9 cellular contexts compared by ENCODE assay signal in the genomic region with DNA sequence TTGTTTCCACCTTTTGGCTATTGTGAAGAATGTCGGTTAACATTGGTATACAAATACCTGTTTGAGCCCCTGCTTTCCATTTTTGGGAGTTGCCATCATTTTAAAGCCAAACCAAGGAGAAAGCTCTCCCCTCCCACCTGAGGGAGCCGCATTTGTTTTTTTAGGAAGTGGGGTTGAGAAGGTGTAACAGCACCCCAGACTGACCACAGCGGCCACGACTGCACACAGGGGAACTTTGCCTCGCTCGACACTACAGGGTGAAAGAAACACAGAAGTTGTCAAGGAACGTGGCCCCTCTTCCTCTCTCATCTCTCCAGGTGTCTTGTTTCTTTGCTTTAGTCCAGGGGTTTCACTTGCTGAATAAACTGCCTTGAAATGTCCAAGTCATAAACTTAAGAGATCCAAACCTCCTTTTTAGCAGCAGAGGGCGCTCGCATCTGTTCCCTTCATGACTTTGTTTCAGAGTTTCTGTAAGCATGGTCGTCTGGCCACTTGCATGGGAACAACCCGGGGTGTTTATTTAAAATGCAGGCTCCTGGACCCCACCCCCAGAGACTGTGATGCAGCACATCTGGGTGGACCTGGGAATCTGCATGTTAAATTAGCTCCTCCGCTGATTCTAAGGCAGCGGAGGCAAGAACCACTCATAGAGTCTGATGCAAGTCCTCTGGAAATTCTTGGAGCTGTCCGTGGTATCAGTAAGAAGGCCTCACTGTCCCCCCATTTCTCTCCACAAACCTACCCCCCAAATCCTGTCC. TPM values are rescaled to one million over a fixed set of nuclear protein-coding genes. Genes with fewer than 3 reads are reported as not detected.
DNase-seq lines count a peak whose midpoint lies in the region; ATAC-seq, FAIRE-seq and TF ChIP-seq lines count a peak whose summit lies in the region.
"Had no signal": no experiment of that assay in that cellular context is flagged by ENCODE, and none has a peak within 500 bp of the region (broad histone marks: within the 10 kb centered on the region; RNA-seq: fewer than 3 reads in every experiment).

No MANE protein-coding gene starts in this region.

- H3F3A ChIP-seq in neural cell (ENCODE audit: insufficient read depth, low read length, poor library complexity, severe bottlenecking), result no peaks in the 10 kb centered on the region

- TF ChIP-seq CTCF in heart left ventricle (IDR thresholded peaks at IDR 0.05), result peak; percentile 37 to 76 (median 58)
- TF ChIP-seq CTCF in epithelial cell of proximal tubule (conservative IDR thresholded peaks at IDR 0.05; ENCODE audit: low read depth, low read length), result peak; percentile 82
- peak; percentile 68 for TF ChIP-seq CTCF in neural cell (IDR thresholded peaks at IDR 0.05; ENCODE audit: poor library complexity, severe bottlenecking)

- 25 to 29% (median 28%) methylated on average over 14 of the region's 14 CpGs for WGBS in heart left ventricle, 4 donors

- no peak for TF ChIP-seq POLR2A in heart left ventricle (IDR thresholded peaks at IDR 0.05)

- H3K4me2 ChIP-seq in neural cell (ENCODE audit: low read length), result no peak overlapping the region

- H3K9me3 ChIP-seq in heart left ventricle, result no peaks in the 10 kb centered on the region
- no peaks in the 10 kb centered on the region for H3K9me3 ChIP-seq in neural cell (ENCODE audit: low read length)

- H3K9ac ChIP-seq in neural cell (ENCODE audit: low read length), result no peak overlapping the region

- H3K36me3 ChIP-seq in heart left ventricle, result no peaks in the 10 kb centered on the region
- no peaks in the 10 kb centered on the region for H3K36me3 ChIP-seq in neural cell (ENCODE audit: insufficient read depth, low read length)

- CTCF ChIA-PET in activated CD4-positive, alpha-beta memory T cell treated with anti-CD3 and anti-CD28 coated beads, Interleukin-2, amount 10 ng/mL, durations not matched to agents 7 days and 5 days (lab: Charles Lee), result interaction anchor here (0.7 to 5.8 kb wide), 7 partner anchors 23 to 266 kb away, joined by 3 to 105 read pairs (median 4); no protein-coding TSS in a partner anchor

- H3K27ac ChIP-seq in heart left ventricle (no peak overlapping the region), neural cell (ENCODE audit: low read length) (no peak overlapping the region)

- no peak for TF ChIP-seq EP300 in neural cell (conservative IDR thresholded peaks at IDR 0.05; ENCODE audit: poor library complexity, severe bottlenecking)

- intact Hi-C loops in heart left ventricle (cut with DNase I), result loop anchor here in 8 of 10 donors (5.0 to 10.0 kb wide), 8 partner anchors 357 to 820 kb away; a partner anchor contains a TSS
- intact Hi-C loops in Right ventricle myocardium inferior (cut with DNase I), result loop anchor here (10.0 kb wide), 1 partner anchor 1510 kb away; a partner anchor contains a TSS

- no peak for ATAC-seq in heart left ventricle
- no peak for ATAC-seq in Right ventricle myocardium inferior
- ATAC-seq: left colon had no signal

- no peaks in the 10 kb centered on the region for H3K36me3 Mint-ChIP-seq in activated CD4-positive, alpha-beta memory T cell treated with anti-CD3 and anti-CD28 coated beads, Interleukin-2, amount 10 ng/mL, durations not matched to agents 7 days and 5 days (ENCODE audit: low read depth)

- no peaks in the 10 kb centered on the region for H3K9me2 ChIP-seq in neural cell (ENCODE audit: insufficient read depth, low read length)

- peaks cover 29% of the 10 kb centered on the region for H3K27me3 Mint-ChIP-seq in activated CD4-positive, alpha-beta memory T cell treated with anti-CD3 and anti-CD28 coated beads, Interleukin-2, amount 10 ng/mL, durations not matched to agents 7 days and 5 days

- H3K79me2 ChIP-seq in neural cell (replicated peaks; ENCODE audit: insufficient read depth, low read length), result peaks cover 22% of the 10 kb centered on the region

- FAIRE-seq in urothelium cell line (lab: Jason Lieb, UNC), result no peak

- H3K27me3 ChIP-seq in heart left ventricle (no peaks in the 10 kb centered on the region), neural cell (ENCODE audit: insufficient read depth, low read depth, low read length) (peaks cover 9% of the 10 kb centered on the region)

- H3K9me3 Mint-ChIP-seq in activated CD4-positive, alpha-beta memory T cell treated with anti-CD3 and anti-CD28 coated beads, Interleukin-2, amount 10 ng/mL, durations not matched to agents 7 days and 5 days, result no peaks in the 10 kb centered on the region

- no peaks in the 10 kb centered on the region for H4K20me1 ChIP-seq in neural cell (ENCODE audit: insufficient read depth)

- peak; percentile 39 for TF ChIP-seq RAD21 in neural cell (conservative IDR thresholded peaks at IDR 0.05)

- H3K4me3 Mint-ChIP-seq in activated CD4-positive, alpha-beta memory T cell treated with anti-CD3 and anti-CD28 coated beads, Interleukin-2, amount 10 ng/mL, durations not matched to agents 7 days and 5 days, result no peak overlapping the region

- no peak overlapping the region for H3K4me3 ChIP-seq in heart left ventricle
- H3K4me3 ChIP-seq in epithelial cell of proximal tubule (ENCODE audit: low read depth, low read length), result no peak overlapping the region
- H3K4me3 ChIP-seq in neural cell (ENCODE audit: low read length), result no peak overlapping the region

- DNase-seq in heart left ventricle, result peak in 1 of 5 donors; percentile 46
- DNase-seq in Right ventricle myocardium inferior (ENCODE audit: missing footprints), result no peak
- DNase-seq in NCI-H510A (lab: John Stamatoyannopoulos, UW), result peak; percentile 15
- DNase-seq in activated CD4-positive, alpha-beta memory T cell treated with anti-CD3 and anti-CD28 coated beads, Interleukin-2, amount 10 ng/mL, durations not matched to agents 7 days and 5 days, result peak; percentile 57
- DNase-seq in epithelial cell of proximal tubule (ENCODE audit: low read depth), result no peak
- peak; percentile 39 for DNase-seq in urothelium cell line (ENCODE audit: low spot score)
- no peak for DNase-seq in epidermal melanocyte (ENCODE audit: insufficient read length, low spot score)

- POLR2A ChIA-PET in activated CD4-positive, alpha-beta memory T cell treated with anti-CD3 and anti-CD28 coated beads, Interleukin-2, amount 10 ng/mL, durations not matched to agents 7 days and 5 days (lab: Charles Lee), result no interaction called here

- no peak overlapping the region for H3K27ac Mint-ChIP-seq in activated CD4-positive, alpha-beta memory T cell treated with anti-CD3 and anti-CD28 coated beads, Interleukin-2, amount 10 ng/mL, durations not matched to agents 7 days and 5 days

- peaks cover 10 to 41% (median 22%) of the 10 kb centered on the region in 12 donors for H3K4me1 ChIP-seq in heart left ventricle

- no peak overlapping the region for H2AFZ ChIP-seq in neural cell (ENCODE audit: low read depth, low read length)

- H3K4me1 Mint-ChIP-seq in activated CD4-positive, alpha-beta memory T cell treated with anti-CD3 and anti-CD28 coated beads, Interleukin-2, amount 10 ng/mL, durations not matched to agents 7 days and 5 days, result peaks cover 34% of the 10 kb centered on the region

TF ChIP-seq in neural cell, 6 proteins besides CTCF, POLR2A, EP300 and RAD21:
- TF ChIP-seq, protein P1, sequence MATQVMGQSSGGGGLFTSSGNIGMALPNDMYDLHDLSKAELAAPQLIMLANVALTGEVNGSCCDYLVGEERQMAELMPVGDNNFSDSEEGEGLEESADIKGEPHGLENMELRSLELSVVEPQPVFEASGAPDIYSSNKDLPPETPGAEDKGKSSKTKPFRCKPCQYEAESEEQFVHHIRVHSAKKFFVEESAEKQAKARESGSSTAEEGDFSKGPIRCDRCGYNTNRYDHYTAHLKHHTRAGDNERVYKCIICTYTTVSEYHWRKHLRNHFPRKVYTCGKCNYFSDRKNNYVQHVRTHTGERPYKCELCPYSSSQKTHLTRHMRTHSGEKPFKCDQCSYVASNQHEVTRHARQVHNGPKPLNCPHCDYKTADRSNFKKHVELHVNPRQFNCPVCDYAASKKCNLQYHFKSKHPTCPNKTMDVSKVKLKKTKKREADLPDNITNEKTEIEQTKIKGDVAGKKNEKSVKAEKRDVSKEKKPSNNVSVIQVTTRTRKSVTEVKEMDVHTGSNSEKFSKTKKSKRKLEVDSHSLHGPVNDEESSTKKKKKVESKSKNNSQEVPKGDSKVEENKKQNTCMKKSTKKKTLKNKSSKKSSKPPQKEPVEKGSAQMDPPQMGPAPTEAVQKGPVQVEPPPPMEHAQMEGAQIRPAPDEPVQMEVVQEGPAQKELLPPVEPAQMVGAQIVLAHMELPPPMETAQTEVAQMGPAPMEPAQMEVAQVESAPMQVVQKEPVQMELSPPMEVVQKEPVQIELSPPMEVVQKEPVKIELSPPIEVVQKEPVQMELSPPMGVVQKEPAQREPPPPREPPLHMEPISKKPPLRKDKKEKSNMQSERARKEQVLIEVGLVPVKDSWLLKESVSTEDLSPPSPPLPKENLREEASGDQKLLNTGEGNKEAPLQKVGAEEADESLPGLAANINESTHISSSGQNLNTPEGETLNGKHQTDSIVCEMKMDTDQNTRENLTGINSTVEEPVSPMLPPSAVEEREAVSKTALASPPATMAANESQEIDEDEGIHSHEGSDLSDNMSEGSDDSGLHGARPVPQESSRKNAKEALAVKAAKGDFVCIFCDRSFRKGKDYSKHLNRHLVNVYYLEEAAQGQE (IDR thresholded peaks at IDR 0.05; ENCODE audit: borderline replicate concordance), result no peak
- no peak for TF ChIP-seq MXI1 (conservative IDR thresholded peaks at IDR 0.05; ENCODE audit: poor library complexity, severe bottlenecking)
- TF ChIP-seq TAF1 (IDR thresholded peaks at IDR 0.05; ENCODE audit: low read depth), result no peak
- TF ChIP-seq POLR2AphosphoS5 (IDR thresholded peaks at IDR 0.05), result no peak
- peak; percentile 58 for TF ChIP-seq SMC3 (conservative IDR thresholded peaks at IDR 0.05; ENCODE audit: poor library complexity)
- TF ChIP-seq EZH2 (IDR thresholded peaks at IDR 0.05; ENCODE audit: borderline replicate concordance, insufficient read depth, low read length, poor library complexity, severe bottlenecking), result no peak

RNA-seq across cellular contexts. Expression of a gene that starts 2.1 kb away (rescaled TPM):
- 10 to 100 TPM in 1 of 9 donors, 1 to 10 TPM in 8; 4.3 to 10.9 (median 7.9) TPM for total RNA-seq in heart left ventricle
- 1 to 10 TPM; 2.7 to 9.5 TPM for polyA plus RNA-seq in heart left ventricle
- total RNA-seq in Right ventricle myocardium inferior, result 5.0 TPM
- 1 to 10 TPM; 1.5 to 2.1 TPM for total RNA-seq in activated CD4-positive, alpha-beta memory T cell treated with anti-CD3 and anti-CD28 coated beads, Interleukin-2, amount 10 ng/mL, durations not matched to agents 7 days and 5 days
- total RNA-seq in epithelial cell of proximal tubule, result 0.75 and 1.7 TPM in 2 replicates
- polyA plus RNA-seq in neural cell, result 8.0 and 8.4 TPM in 2 replicates
- 24.8 and 29.5 TPM in 2 replicates for polyA minus RNA-seq in neural cell

Comparison
In these comparisons a context has a peak if more than half of its experiments do, and no peak if none do; other contexts are left out.
1. DNase-seq: peak in NCI-H510A (single experiment), activated CD4-positive, alpha-beta memory T cell treated with anti-CD3 and anti-CD28 coated beads, Interleukin-2, amount 10 ng/mL, durations not matched to agents 7 days and 5 days (single experiment) and urothelium cell line (single experiment); none in Right ventricle myocardium inferior (single experiment), epithelial cell of proximal tubule (single experiment) and epidermal melanocyte (single experiment).
2. Peak in every context shown above with its lines, with median percentiles within 50 percentile points of each other: CTCF ChIP-seq.